In genomic region chr6:150830409-150831165, GRCh38 we compare ENCODE assay signal across 30 cellular contexts. TPM values are rescaled to one million over a fixed set of nuclear protein-coding genes. Genes with fewer than 3 reads are reported as not detected.
A peak's percentile ranks its signal among the peaks of the same experiment; 100 is the strongest.
DNase-seq lines count a peak whose midpoint lies in the region; ATAC-seq and TF ChIP-seq lines count a peak whose summit lies in the region.
"Had no signal": no experiment of that assay in that cellular context is flagged by ENCODE, and none has a peak within 500 bp of the region (broad histone marks: within the 10 kb centered on the region; RNA-seq: fewer than 3 reads in every experiment).

No MANE protein-coding gene starts in this region.

- no peak overlapping the region for H2AK5ac ChIP-seq in neuronal stem cell (ENCODE audit: low read depth, low read length)

- H4K91ac ChIP-seq in neuronal stem cell (ENCODE audit: low read depth, low read length, poor library complexity), result no peak overlapping the region

- peaks cover 0 to 3% of the 10 kb centered on the region in 2 donors for H3K9me3 ChIP-seq in neuronal stem cell (replicated peaks in 1 of 2; ENCODE audit: control insufficient read depth in 2 of 2, insufficient read depth in 1 of 2, low read depth in 1 of 2, low read length in 2 of 2)
- H3K9me3 ChIP-seq: breast epithelium, MG63, pancreas, upper lobe of left lung had no signal

- no peaks in the 10 kb centered on the region for H3K4me1 ChIP-seq in neuronal stem cell (ENCODE audit: control insufficient read depth in 2 of 2, insufficient read depth in 1 of 2, low read depth in 1 of 2, low read length in 2 of 2)
- H3K4me1 ChIP-seq: breast epithelium, pancreas, upper lobe of left lung had no signal

- H2BK120ac ChIP-seq in neuronal stem cell (ENCODE audit: low read depth, low read length), result no peak overlapping the region

- H2BK5ac ChIP-seq in neuronal stem cell (ENCODE audit: low read length), result no peak overlapping the region

- H3K27me3 ChIP-seq in neuronal stem cell (ENCODE audit: control insufficient read depth in 3 of 3, insufficient read depth in 3 of 3, low read depth in 1 of 3, low read length in 3 of 3), result no peaks in the 10 kb centered on the region
- H3K27me3 ChIP-seq: breast epithelium, MG63, pancreas, upper lobe of left lung had no signal

- no peak overlapping the region for H3K14ac ChIP-seq in neuronal stem cell (ENCODE audit: low read length)

- no peak overlapping the region for H4K8ac ChIP-seq in neuronal stem cell (ENCODE audit: low read depth, low read length)

- H2BK15ac ChIP-seq in neuronal stem cell (ENCODE audit: low read length), result no peak overlapping the region

- H3K4me3 ChIP-seq in AG10803 (ENCODE audit: low read length) (no peak overlapping the region), choroid plexus epithelial cell (ENCODE audit: low read depth, low read length) (no peak overlapping the region), neuronal stem cell (ENCODE audit: low read length in 2 of 2) (no peak overlapping the region)
- H3K4me3 ChIP-seq: breast epithelium, coronary artery, MG63, pancreas, upper lobe of left lung had no signal

- WGBS in neuronal stem cell (ENCODE audit: extremely low coverage in 2 of 2, insufficient read length in 2 of 2, insufficient replicate concordance in 1 of 2), 2 donors, result no CpG with 5 or more reads among the region's 13 CpGs

- DNase-seq in AG10803 (ENCODE audit: low read depth) (peak; percentile 67), HT1080 (ENCODE audit: low read depth) (peak; percentile 47), choroid plexus epithelial cell (ENCODE audit: low read depth) (peak; percentile 28), neuronal stem cell (ENCODE audit: low spot score) (no peak), GM10266 (ENCODE audit: extremely low spot score) (no peak), retina (no peak)
- DNase-seq: ACHN; activated CD8-positive, alpha-beta T cell treated with anti-CD3 and anti-CD28 coated beads for 36 hours; activated effector memory CD4-positive, alpha-beta T cell treated with anti-CD3 and anti-CD28 coated beads, Interleukin-2, amount 50 U/mL, for 16 hours; activated T-cell treated with anti-CD3 and anti-CD28 coated beads for 4 hours; CD8-positive, alpha-beta memory T cell; DMS153; endodermal cell; GF-D8; left colon; MG63; naive thymus-derived CD8-positive, alpha-beta T cell; NCI-H1436; NCI-H526; pancreas; right cardiac atrium; stimulated activated CD8-positive, alpha-beta memory T cell treated with anti-CD3 and anti-CD28 coated beads, Interleukin-4, amount 100 ng/mL, for 48 hours; T1000; upper lobe of left lung had no signal

- ATAC-seq in HG02759 (IDR thresholded peaks at IDR 0.05; ENCODE audit: unreplicated experiment), result no peak
- no peak for ATAC-seq in HG03460 (IDR thresholded peaks at IDR 0.05; ENCODE audit: unreplicated experiment)
- ATAC-seq: activated CD4-positive, CD25-positive, alpha-beta regulatory T cell treated with anti-CD3 and anti-CD28 coated beads, Interleukin-2, amount 50 U/mL, for 24 hours; activated CD8-positive, alpha-beta T cell treated with anti-CD3 and anti-CD28 coated beads for 36 hours; left colon; naive thymus-derived CD8-positive, alpha-beta T cell; pancreas had no signal

- H3K27ac ChIP-seq in neuronal stem cell (replicated peaks; ENCODE audit: low read length), result no peak overlapping the region
- H3K27ac ChIP-seq: breast epithelium, coronary artery, pancreas, RWPE1, upper lobe of left lung had no signal

- H2BK12ac ChIP-seq in neuronal stem cell (ENCODE audit: low read length), result no peak overlapping the region

- peak; percentile 20; the same call in 1 of the 2 replicates for TF ChIP-seq CTCF in AG10803 (conservative IDR thresholded peaks at IDR 0.05; ENCODE audit: low read length)
- no peak for TF ChIP-seq CTCF in choroid plexus epithelial cell (conservative IDR thresholded peaks at IDR 0.05; ENCODE audit: low read depth, low read length)
- no peak for TF ChIP-seq CTCF in GM10266 (IDR thresholded peaks at IDR 0.05; ENCODE audit: control insufficient read depth, insufficient read depth, low read depth, missing control alignments)

- no peak overlapping the region for H3K4me2 ChIP-seq in neuronal stem cell (ENCODE audit: insufficient read depth, low read length, poor library complexity, severe bottlenecking)

- H3K18ac ChIP-seq in neuronal stem cell (ENCODE audit: low read length), result no peak overlapping the region

- H2AFZ ChIP-seq in neuronal stem cell (ENCODE audit: low read length), result no peak overlapping the region

- H3K79me1 ChIP-seq in neuronal stem cell (ENCODE audit: low read depth, low read length), result no peaks in the 10 kb centered on the region

- no peak overlapping the region for H3K4ac ChIP-seq in neuronal stem cell (ENCODE audit: low read length)

- peaks cover 24 to 95% of the 10 kb centered on the region in 2 donors for H3K36me3 ChIP-seq in neuronal stem cell (replicated peaks in 1 of 2; ENCODE audit: control insufficient read depth in 2 of 2, insufficient read depth in 2 of 2, low read length in 2 of 2)
- H3K36me3 ChIP-seq: breast epithelium, MG63, pancreas had no signal

- no peak overlapping the region for H3K23ac ChIP-seq in neuronal stem cell (ENCODE audit: low read depth, low read length, poor library complexity)

- peak overlapping the region; percentile 65 for H3K9ac ChIP-seq in neuronal stem cell (ENCODE audit: low read depth, low read length, poor library complexity)

RNA-seq across cellular contexts. Expression of gene MTHFD1L, which starts 34.9 kb away (rescaled TPM):
- total RNA-seq in HT1080 (2014; rRNA removed; shearing (Covaris generic)), result 44.6 and 65.7 TPM in 2 replicates
- 114 and 138 TPM in 2 replicates for polyA plus RNA-seq in HT1080 (2015; cell fraction: cytosol; rRNA removed)
- 124 and 160 TPM in 2 replicates for polyA plus RNA-seq in HT1080 (2015; cell fraction: nucleus; rRNA removed)
- polyA plus RNA-seq in neuronal stem cell (2013, experiment 1 of 2), result 18.4 TPM
- polyA plus RNA-seq in neuronal stem cell (2013, experiment 2 of 2), result 17.5 TPM

Comparison
In these comparisons a context has a peak if more than half of its experiments do, and no peak if none do; other contexts are left out.
1. DNase-seq: peak in AG10803 (single experiment), HT1080 (single experiment) and choroid plexus epithelial cell (single experiment); none in neuronal stem cell (single experiment), GM10266 (single experiment) and retina (single experiment).